In genomic region chr1:205600085-205600484, GRCh38 we compare ENCODE assay signal across 8 cellular contexts. TPM values are rescaled to one million over a fixed set of nuclear protein-coding genes. Genes with fewer than 3 reads are reported as not detected.
DNase-seq lines count a peak whose midpoint lies in the region; ATAC-seq and TF ChIP-seq lines count a peak whose summit lies in the region.

No MANE protein-coding gene starts in this region.

- intact Hi-C loops in CD4-positive, alpha-beta T cell (cut with DNase I, micrococcal nuclease), result no loop called here

- POLR2A ChIA-PET in CD4-positive, alpha-beta T cell (lab: Charles Lee), result interaction anchor here (2.0 to 2.1 kb wide), 3 partner anchors 8 to 32 kb away, joined by 8 to 12 read pairs (median 9); partner anchors contain the start of gene ELK4

- CTCF ChIA-PET in CD4-positive, alpha-beta T cell (lab: Charles Lee), result interaction anchor here (0.6 to 1.9 kb wide), 6 partner anchors 9 to 59 kb away, joined by 3 to 18 read pairs (median 4); partner anchors contain the start of gene ELK4

- no peaks in the 10 kb centered on the region for H3K27me3 ChIP-seq in CD4-positive, alpha-beta T cell (ENCODE audit: control insufficient read depth, insufficient read depth, low read length)

- H3K4me3 Mint-ChIP-seq in CD4-positive, alpha-beta T cell, result no peak overlapping the region

- TF ChIP-seq CTCF in CD4-positive, alpha-beta T cell (IDR thresholded peaks at IDR 0.05), result no peak

- DNase-seq in CD4-positive, alpha-beta T cell, result no peak
- DNase-seq in activated CD8-positive, alpha-beta memory T cell treated with anti-CD3 and anti-CD28 coated beads, Interleukin-2, amount 50 U/mL, for 48 hours, result peak; percentile 47
- peak; percentile 74 for DNase-seq in kidney glomerular epithelial cell (lab: John Stamatoyannopoulos, UW)
- no peak for DNase-seq in SHP77 treated with DMSO at 0.1 percent for 48 hours (lab: John Stamatoyannopoulos, UW)
- no peak for DNase-seq in DMS79 (lab: John Stamatoyannopoulos, UW)
- DNase-seq in epidermal melanocyte (ENCODE audit: insufficient read length, low spot score), result no peak
- no peak for DNase-seq in foreskin melanocyte

- no peaks in the 10 kb centered on the region for H3K9me3 Mint-ChIP-seq in CD4-positive, alpha-beta T cell

- H3K36me3 Mint-ChIP-seq in CD4-positive, alpha-beta T cell (ENCODE audit: low read depth), result peaks cover 60% of the 10 kb centered on the region

- H3K4me1 Mint-ChIP-seq in CD4-positive, alpha-beta T cell (ENCODE audit: low read depth), result peaks cover 28% of the 10 kb centered on the region

- H3K27ac ChIP-seq in CD4-positive, alpha-beta T cell (ENCODE audit: low read depth, low read length), result no peak overlapping the region

- H3K27ac Mint-ChIP-seq in CD4-positive, alpha-beta T cell, result peak overlapping the region; percentile 34

- no peak for ATAC-seq in CD4-positive, alpha-beta T cell (ENCODE audit: poor library complexity)
- peak; percentile 74 for ATAC-seq in GM21717 (IDR thresholded peaks at IDR 0.05; ENCODE audit: unreplicated experiment)

- H3K9me3 ChIP-seq in CD4-positive, alpha-beta T cell (ENCODE audit: control insufficient read depth, low read length), result no peaks in the 10 kb centered on the region

- no peaks in the 10 kb centered on the region for H3K27me3 Mint-ChIP-seq in CD4-positive, alpha-beta T cell

RNA-seq across cellular contexts. Expression of gene ELK4, which starts 31.7 kb away (rescaled TPM):
- 100 to 1,000 TPM; 145 to 154 TPM for total RNA-seq in CD4-positive, alpha-beta T cell

Comparison
In these comparisons a context has a peak if more than half of its experiments do, and no peak if none do; other contexts are left out.
1. DNase-seq: peak in activated CD8-positive, alpha-beta memory T cell treated with anti-CD3 and anti-CD28 coated beads, Interleukin-2, amount 50 U/mL, for 48 hours (single experiment) and kidney glomerular epithelial cell (single experiment); none in CD4-positive, alpha-beta T cell (0 of 10), SHP77 treated with DMSO at 0.1 percent for 48 hours (single experiment), DMS79 (single experiment), epidermal melanocyte (single experiment) and foreskin melanocyte (single experiment).